ENCODE assay signal across 22 cellular contexts in the genomic region with DNA sequence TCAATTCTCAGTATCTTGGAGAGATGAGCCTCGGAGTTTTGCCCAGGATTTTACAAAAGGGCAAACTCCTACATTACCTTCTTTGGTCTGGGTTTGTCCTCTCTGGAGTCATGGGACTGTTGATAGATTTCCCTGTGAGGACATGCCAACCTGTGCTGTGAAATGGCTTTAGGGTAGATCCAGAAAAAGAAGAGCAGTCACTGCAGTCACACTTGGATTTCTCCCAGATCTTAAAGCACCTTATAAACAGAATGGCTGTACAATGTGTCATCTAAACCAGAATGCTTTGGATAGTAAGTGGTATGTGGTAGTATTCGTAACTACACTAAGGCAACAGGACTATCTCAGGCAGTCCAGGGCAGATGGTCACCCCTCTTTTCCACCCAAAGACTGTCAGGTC. TPM values are rescaled to one million over a fixed set of nuclear protein-coding genes. Genes with fewer than 3 reads are reported as not detected.
DNase-seq lines count a peak whose midpoint lies in the region; ATAC-seq and TF ChIP-seq lines count a peak whose summit lies in the region.
"Had no signal": no experiment of that assay in that cellular context is flagged by ENCODE, and none has a peak within 500 bp of the region (broad histone marks: within the 10 kb centered on the region; RNA-seq: fewer than 3 reads in every experiment).

No MANE protein-coding gene starts in this region.

- CTCF ChIA-PET in SK-N-SH (lab: Yijun Ruan, JAX): interaction anchor here (1.3 to 31.9 kb wide), 4 partner anchors 23 to 73 kb away, joined by 5 to 860 read pairs (median 69); no protein-coding TSS in a partner anchor
- CTCF ChIA-PET in GM10248 (lab: Yijun Ruan, JAX): interaction anchor here (5.0 to 29.4 kb wide), 5 partner anchors 13 to 74 kb away, joined by 46 to 685 read pairs (median 174); no protein-coding TSS in a partner anchor

- H3K27me3 Mint-ChIP-seq in HFFc6 (ENCODE audit: insufficient read depth): peaks cover 4% of the 10 kb centered on the region
- H3K27me3 Mint-ChIP-seq in T-helper 17 cell: no peaks in the 10 kb centered on the region
- H3K27me3 Mint-ChIP-seq: central memory CD8-positive, alpha-beta T cell had no signal

- peaks cover 0 to 4% of the 10 kb centered on the region in 2 donors for H3K36me3 ChIP-seq in muscle layer of duodenum (ENCODE audit: control insufficient read depth in 1 of 2, insufficient read depth in 2 of 2, low read length in 2 of 2)
- H3K36me3 ChIP-seq in SK-N-SH (replicated peaks in 1 of 2; ENCODE audit: control insufficient read depth in 1 of 2, insufficient read depth in 2 of 2, low read length in 1 of 2): no peaks in the 10 kb centered on the region
- H3K36me3 ChIP-seq: left lung had no signal

- H3K27ac ChIP-seq in cingulate gyrus (ENCODE audit: low read depth, low read length): peak overlapping the region; percentile 8
- H3K27ac ChIP-seq in muscle layer of duodenum (ENCODE audit: low read length): peak overlapping the region; percentile 97
- no peak overlapping the region for H3K27ac ChIP-seq in SK-N-SH (ENCODE audit: low read depth in 2 of 2, low read length in 1 of 2)
- H3K27ac ChIP-seq: psoas muscle, VCaP had no signal

- DNase-seq in A172 (ENCODE audit: low spot score) (peak; percentile 64), HFFc6 (peak; percentile 89), SK-N-SH (no peak), T-helper 17 cell (no peak), GM10248 (ENCODE audit: extremely low spot score) (no peak)
- no peak for DNase-seq in stimulated activated CD4-positive, alpha-beta T cell treated with anti-CD3 and anti-CD28 coated beads, Interleukin-15, amount 100 ng/mL, for 24 hours
- DNase-seq: activated CD8-positive, alpha-beta T cell treated with anti-CD3 and anti-CD28 coated beads, Interleukin-2, amount 10 ng/mL, durations not matched to agents 7 days and 5 days; activated T-cell treated with anti-CD3 and anti-CD28 coated beads, Interleukin-2, amount 50 U/mL, for 72 hours; foreskin melanocyte; left lung; NCI-H146; NCI-H2227 treated with DMSO at 0.1 percent for 48 hours; psoas muscle; RPMI8226; stimulated activated CD4-positive, alpha-beta T cell treated with anti-CD3 and anti-CD28 coated beads, Interleukin-12 subunit alpha, Interleukin-12 subunit beta, amount 100 ng/mL, for 4 hours; T-helper 1 cell had no signal

- H3K4me1 Mint-ChIP-seq in HFFc6 (ENCODE audit: low read depth): peaks cover 82% of the 10 kb centered on the region
- peaks cover 31% of the 10 kb centered on the region for H3K4me1 Mint-ChIP-seq in T-helper 17 cell

- H3K4me2 ChIP-seq in SK-N-SH: no peak overlapping the region
- H3K4me2 ChIP-seq: A549 had no signal

- H3K9me2 ChIP-seq in SK-N-SH: no peaks in the 10 kb centered on the region

- POLR2A ChIA-PET in SK-N-SH (lab: Yijun Ruan, JAX): no interaction called here
- POLR2A ChIA-PET in GM10248 (lab: Yijun Ruan, JAX): no interaction called here

- 100% methylated on average over 2 of the region's 2 CpGs for WGBS in SK-N-SH (ENCODE audit: low lambda C conversion rate)

- no peak overlapping the region for H2AFZ ChIP-seq in SK-N-SH (ENCODE audit: low read depth)

- H4K20me1 ChIP-seq in SK-N-SH (ENCODE audit: insufficient read depth): no peaks in the 10 kb centered on the region

- peaks cover 24 to 32% of the 10 kb centered on the region in 2 donors for H3K4me1 ChIP-seq in muscle layer of duodenum (ENCODE audit: control insufficient read depth in 1 of 2, insufficient read depth in 2 of 2, low read length in 2 of 2)
- peaks cover 21 to 29% of the 10 kb centered on the region in 2 experiments; a peak in 3 of 4 replicates for H3K4me1 ChIP-seq in SK-N-SH (ENCODE audit: control insufficient read depth in 1 of 2, insufficient read depth in 2 of 2, low read depth in 1 of 2, low read length in 1 of 2)

- peaks cover 12% of the 10 kb centered on the region for H3F3A ChIP-seq in SK-N-SH (replicated peaks; ENCODE audit: insufficient read depth)

- no peaks in the 10 kb centered on the region for H3K27me3 ChIP-seq in muscle layer of duodenum (ENCODE audit: low read depth, low read length)
- no peaks in the 10 kb centered on the region for H3K27me3 ChIP-seq in SK-N-SH (ENCODE audit: insufficient read depth)
- H3K27me3 ChIP-seq: left lung had no signal

- no peak for ATAC-seq in T-helper 17 cell
- ATAC-seq: A549; activated CD8-positive, alpha-beta T cell treated with anti-CD3 and anti-CD28 coated beads, Interleukin-2, amount 10 ng/mL, durations not matched to agents 7 days and 5 days; activated T-cell treated with anti-CD3 and anti-CD28 coated beads, Interleukin-2, amount 50 U/mL, for 72 hours; left lung; psoas muscle; stimulated activated effector memory CD8-positive, alpha-beta T cell treated with anti-CD3 and anti-CD28 coated beads, Interleukin-12 subunit alpha, Interleukin-12 subunit beta, amount 100 ng/mL, for 72 hours had no signal

- TF ChIP-seq RAD21 in SK-N-SH (IDR thresholded peaks at IDR 0.05; ENCODE audit: low read length): no peak

- H3K4me3 ChIP-seq in muscle layer of duodenum (ENCODE audit: low read depth in 1 of 2, low read length in 2 of 2): no peak overlapping the region
- H3K4me3 ChIP-seq in SK-N-SH (ENCODE audit: low read depth in 2 of 2, low read length in 1 of 2): no peak overlapping the region
- H3K4me3 ChIP-seq: A549, left lung, psoas muscle had no signal

- H3K36me3 Mint-ChIP-seq in HFFc6 (ENCODE audit: low read depth): peaks cover 16% of the 10 kb centered on the region
- peaks cover 4% of the 10 kb centered on the region for H3K36me3 Mint-ChIP-seq in T-helper 17 cell (ENCODE audit: low read depth)

- no peak for TF ChIP-seq EP300 in SK-N-SH (IDR thresholded peaks at IDR 0.05; ENCODE audit: borderline replicate concordance in 1 of 2, low read depth in 1 of 2, low read length in 1 of 2)

- H3K27ac Mint-ChIP-seq in HFFc6 (peak overlapping the region; percentile 79), T-helper 17 cell (no peak overlapping the region)
- H3K27ac Mint-ChIP-seq: activated CD8-positive, alpha-beta T cell treated with anti-CD3 and anti-CD28 coated beads, Interleukin-2, amount 10 ng/mL, durations not matched to agents 7 days and 5 days; stimulated activated effector memory CD8-positive, alpha-beta T cell treated with anti-CD3 and anti-CD28 coated beads, Interleukin-12 subunit alpha, Interleukin-12 subunit beta, amount 100 ng/mL, for 72 hours had no signal

- H3K79me2 ChIP-seq in SK-N-SH (ENCODE audit: insufficient read depth): peaks cover 38% of the 10 kb centered on the region

- H3K4me3 Mint-ChIP-seq in HFFc6 (peak overlapping the region; percentile 33; the same call in 1 of the 2 replicates), T-helper 17 cell (no peak overlapping the region)
- H3K4me3 Mint-ChIP-seq: activated CD8-positive, alpha-beta T cell treated with anti-CD3 and anti-CD28 coated beads, Interleukin-2, amount 10 ng/mL, durations not matched to agents 7 days and 5 days; central memory CD8-positive, alpha-beta T cell had no signal

- TF ChIP-seq CTCF in HFFc6 (IDR thresholded peaks at IDR 0.05): peak; percentile 9; the same call in 1 of the 2 replicates
- TF ChIP-seq CTCF in SK-N-SH (IDR thresholded peaks at IDR 0.05): no peak
- TF ChIP-seq CTCF in GM10248 (IDR thresholded peaks at IDR 0.05; ENCODE audit: control extremely low read depth, extremely low read depth, low read depth, missing control alignments): no peak

- H3K9me3 ChIP-seq in muscle layer of duodenum (ENCODE audit: control insufficient read depth in 1 of 2, low read length in 2 of 2) (no peaks in the 10 kb centered on the region), SK-N-SH (no peaks in the 10 kb centered on the region), T-helper 17 cell (ENCODE audit: control insufficient read depth, low read length, poor library complexity, severe bottlenecking) (no peaks in the 10 kb centered on the region)
- H3K9me3 ChIP-seq: A549, left lung, psoas muscle had no signal

- no peaks in the 10 kb centered on the region for H3K9me3 Mint-ChIP-seq in HFFc6
- H3K9me3 Mint-ChIP-seq: activated T-cell treated with anti-CD3 and anti-CD28 coated beads, Interleukin-2, amount 50 U/mL, for 72 hours; central memory CD8-positive, alpha-beta T cell; stimulated activated effector memory CD8-positive, alpha-beta T cell treated with anti-CD3 and anti-CD28 coated beads, Interleukin-12 subunit alpha, Interleukin-12 subunit beta, amount 100 ng/mL, for 72 hours had no signal

- H3K9ac ChIP-seq in SK-N-SH: no peak overlapping the region

TF ChIP-seq in SK-N-SH, 30 proteins besides CTCF, POLR2A, EP300 and RAD21:
- TF ChIP-seq USF2 (IDR thresholded peaks at IDR 0.05; ENCODE audit: borderline replicate concordance, low read depth, low read length): no peak
- TF ChIP-seq MXI1 (IDR thresholded peaks at IDR 0.05; ENCODE audit: low read depth, low read length): no peak
- TF ChIP-seq MEF2A (IDR thresholded peaks at IDR 0.05; ENCODE audit: borderline replicate concordance, low read depth): no peak
- no peak for TF ChIP-seq EZH2phosphoT487 (IDR thresholded peaks at IDR 0.05; ENCODE audit: borderline replicate concordance, low read depth)
TF ChIP-seq in SK-N-SH: peak in this region for 0.

RNA-seq across cellular contexts. Expression of gene CSRP1, which starts 1.9 kb away (rescaled TPM):
- 573 and 611 TPM in 2 replicates for total RNA-seq in A172 (2014; rRNA removed; shearing (Covaris generic))
- total RNA-seq in HFFc6 (2021; fragmentation: NEBNext Ultra II Directional; extraction: Animal tissue kit (Norgen Biotek cat#: 25700)): 100 to 1,000 TPM; 540 to 614 (median 577) TPM
- polyA plus RNA-seq in SK-N-SH (2012; rRNA removed): 317 and 373 TPM in 2 replicates
- 237 and 288 TPM in 2 replicates for polyA plus RNA-seq in SK-N-SH (2012; cell fraction: cytosol; rRNA removed)
- 358 and 396 TPM in 2 replicates for polyA plus RNA-seq in SK-N-SH (2012; cell fraction: nucleus; rRNA removed)
- 10 to 100 TPM; 37.2 to 51.7 TPM for total RNA-seq in T-helper 17 cell

RNA-seq across cellular contexts. Expression of gene NAV1, which starts 30.1 kb away (rescaled TPM):
- total RNA-seq in A172 (2014; rRNA removed; shearing (Covaris generic)): 29.7 and 40.3 TPM in 2 replicates
- 10 to 100 TPM; 72.9 to 88.0 (median 78.4) TPM for total RNA-seq in HFFc6 (2021; fragmentation: NEBNext Ultra II Directional; extraction: Animal tissue kit (Norgen Biotek cat#: 25700))
- polyA plus RNA-seq in SK-N-SH (2012; rRNA removed): 13.3 and 16.1 TPM in 2 replicates
- polyA plus RNA-seq in SK-N-SH (2012; cell fraction: cytosol; rRNA removed): 11.1 and 14.3 TPM in 2 replicates
- polyA plus RNA-seq in SK-N-SH (2012; cell fraction: nucleus; rRNA removed): 39.7 and 44.9 TPM in 2 replicates
- total RNA-seq in T-helper 17 cell: 1 to 10 TPM; 3.8 to 3.9 TPM

RNA-seq across cellular contexts. Expression of gene PHLDA3, which starts 39.8 kb away (rescaled TPM):
- total RNA-seq in A172 (2014; rRNA removed; shearing (Covaris generic)): 96.2 and 133 TPM in 2 replicates
- total RNA-seq in HFFc6 (2021; fragmentation: NEBNext Ultra II Directional; extraction: Animal tissue kit (Norgen Biotek cat#: 25700)): 100 to 1,000 TPM; 101 to 113 (median 108) TPM
- polyA plus RNA-seq in SK-N-SH (2012; rRNA removed): 105 and 108 TPM in 2 replicates
- polyA plus RNA-seq in SK-N-SH (2012; cell fraction: cytosol; rRNA removed): 46.1 and 93.3 TPM in 2 replicates
- 94.2 and 108 TPM in 2 replicates for polyA plus RNA-seq in SK-N-SH (2012; cell fraction: nucleus; rRNA removed)
- 1 to 10 TPM; 1.6 to 2.7 TPM for total RNA-seq in T-helper 17 cell

Comparison
In these comparisons a context has a peak if more than half of its experiments do, and no peak if none do; other contexts are left out.
1. DNase-seq: peak in A172 (single experiment) and HFFc6 (single experiment); none in SK-N-SH (single experiment), T-helper 17 cell (0 of 3), GM10248 (single experiment) and stimulated activated CD4-positive, alpha-beta T cell treated with anti-CD3 and anti-CD28 coated beads, Interleukin-15, amount 100 ng/mL, for 24 hours (single experiment).
2. H3K27ac ChIP-seq: peak in cingulate gyrus (single experiment) and muscle layer of duodenum (single experiment); none in SK-N-SH (0 of 2).
3. RNA of gene CSRP1, which starts 1.9 kb away (total RNA-seq): 540 to 614 TPM in HFFc6 and 573 to 611 TPM in A172; 37.2 to 51.7 TPM in T-helper 17 cell; every median in the first group is over 10 times any median in the second.
4. RNA of gene PHLDA3, which starts 39.8 kb away (total RNA-seq): 101 to 113 TPM in HFFc6 and 96.2 to 133 TPM in A172; 1.6 to 2.7 TPM in T-helper 17 cell; every median in the first group is over 10 times any median in the second.